In the genomic region with DNA sequence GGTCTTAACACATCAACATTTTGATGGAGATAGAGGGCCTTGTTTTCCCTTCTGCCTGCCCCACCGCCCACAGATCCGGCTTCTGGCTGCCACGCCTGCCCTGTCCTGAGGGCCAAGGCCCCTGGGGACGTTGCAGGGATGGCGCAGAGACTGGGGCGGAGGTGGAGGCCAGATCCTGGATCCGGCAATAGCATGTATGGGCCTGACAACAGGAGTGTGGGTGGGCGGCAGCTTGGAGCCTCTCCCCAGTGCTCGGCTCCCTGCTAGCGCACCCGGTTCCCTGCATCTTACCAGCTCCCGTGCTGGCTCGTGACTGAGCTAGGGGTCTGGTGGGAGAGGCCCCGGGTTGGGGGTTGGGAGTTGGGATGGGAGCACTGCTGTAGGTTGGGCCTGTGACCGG, we compare ENCODE assay signal across 13 cellular contexts.
DNase-seq lines count a peak whose midpoint lies in the region; ATAC-seq and TF ChIP-seq lines count a peak whose summit lies in the region.
"Had no signal": no experiment of that assay in that cellular context is flagged by ENCODE, and none has a peak within 500 bp of the region (broad histone marks: within the 10 kb centered on the region; RNA-seq: fewer than 3 reads in every experiment).

No MANE protein-coding gene starts in this region.

- H3K27ac ChIP-seq in left lung (peak overlapping the region; percentile 60 to 66), skin epidermis (peak overlapping the region in 14 of 21 experiments; percentile 12 to 94 (median 46))
- H3K27ac ChIP-seq: SJCRH30 had no signal

- peak; percentile 70 for DNase-seq in Right ventricle myocardium superior
- DNase-seq in cardiac septum (ENCODE audit: low spot score), result no peak
- DNase-seq in left lung, result no peak
- DNase-seq in activated naive CD4-positive, alpha-beta T cell treated with Interleukin-2 at 50 U/mL for 16 hours, result no peak
- no peak for DNase-seq in glomerular visceral epithelial cell (ENCODE audit: extremely low spot score)
- DNase-seq in activated CD8-positive, alpha-beta memory T cell treated with anti-CD3 and anti-CD28 coated beads, Interleukin-2, amount 50 U/mL, for 4 hours, result no peak
- DNase-seq: activated CD8-positive, alpha-beta memory T cell treated with anti-CD3 and anti-CD28 coated beads for 24 hours; activated gamma-delta T cell treated with Interleukin-2 at 50 U/mL for 16 hours; CD8-positive, alpha-beta T cell; head of caudate nucleus; SJCRH30 had no signal

- no peak for ATAC-seq in Right ventricle myocardium superior (ENCODE audit: poor library complexity)
- ATAC-seq in left lung, result no peak
- no peak for ATAC-seq in HG03039 (IDR thresholded peaks at IDR 0.05; ENCODE audit: unreplicated experiment)
- ATAC-seq: CD8-positive, alpha-beta T cell had no signal

- no peaks in the 10 kb centered on the region for H3K9me3 ChIP-seq in left lung
- H3K9me3 ChIP-seq: SJCRH30 had no signal

- peaks cover 32 to 83% of the 10 kb centered on the region in 2 donors for H3K4me1 ChIP-seq in left lung
- H3K4me1 ChIP-seq: SJCRH30 had no signal

- H3K4me3 ChIP-seq in left lung (no peak overlapping the region), skin epidermis (no peak overlapping the region)
- H3K4me3 ChIP-seq: SJCRH30 had no signal

- no peak for TF ChIP-seq CTCF in left lung (IDR thresholded peaks at IDR 0.05)

- H3K36me3 ChIP-seq in left lung, result peaks cover 0 to 22% of the 10 kb centered on the region in 2 donors
- H3K36me3 ChIP-seq: SJCRH30 had no signal

- H3K27me3 ChIP-seq in left lung, result no peaks in the 10 kb centered on the region
- H3K27me3 ChIP-seq: SJCRH30 had no signal

- intact Hi-C loops in Right ventricle myocardium superior (cut with DNase I) (no loop called here), cardiac septum (cut with DNase I) (no loop called here), left lung (cut with DNase I) (no loop called here)
